In the genomic region with DNA sequence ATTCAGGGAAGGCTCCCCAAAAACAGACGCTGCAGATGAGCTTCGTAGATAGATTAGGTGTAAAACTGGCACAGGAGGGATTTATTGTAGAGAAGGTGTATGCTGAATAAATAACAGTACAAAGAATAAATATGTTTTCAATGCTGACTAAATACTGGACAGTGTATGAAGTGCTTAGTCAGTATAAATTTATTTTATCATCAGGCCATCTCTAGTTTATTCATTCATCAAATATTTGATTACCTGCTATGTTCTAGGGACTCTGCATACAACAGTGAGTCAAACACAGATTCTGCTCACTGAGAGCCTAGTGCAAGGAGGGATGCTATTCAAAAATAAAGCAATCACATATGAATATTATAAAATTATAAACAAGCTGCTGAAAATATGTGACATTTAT, we compare ENCODE assay signal across 23 cellular contexts.
"Had no signal": no experiment of that assay in that cellular context is flagged by ENCODE, and none has a peak within 500 bp of the region (broad histone marks: within the 10 kb centered on the region; RNA-seq: fewer than 3 reads in every experiment).

No MANE protein-coding gene starts in this region.

- H3K4me3 ChIP-seq: adrenal gland, ascending aorta, gastrocnemius medialis, ovary, psoas muscle, right atrium auricular region, upper lobe of left lung had no signal

- H3K9me3 ChIP-seq: adrenal gland, ascending aorta, gastrocnemius medialis, neutrophil, ovary, psoas muscle had no signal

- H3K27ac ChIP-seq: adrenal gland, ascending aorta, brain microvascular endothelial cell, gastrocnemius medialis, neutrophil, ovary, psoas muscle, right atrium auricular region, upper lobe of left lung, WERI-Rb-1 had no signal

- H3K27me3 ChIP-seq: adrenal gland, ascending aorta, brain microvascular endothelial cell, gastrocnemius medialis, neutrophil, ovary, right atrium auricular region, upper lobe of left lung had no signal

- H3K36me3 ChIP-seq: adrenal gland, ascending aorta, brain microvascular endothelial cell, gastrocnemius medialis, neutrophil, ovary, right atrium auricular region, upper lobe of left lung, WERI-Rb-1 had no signal

- ATAC-seq: activated CD8-positive, alpha-beta memory T cell treated with anti-CD3 and anti-CD28 coated beads, Interleukin-2, amount 10 ng/mL, durations not matched to agents 7 days and 5 days; activated CD8-positive, alpha-beta T cell treated with anti-CD3 and anti-CD28 coated beads for 36 hours; gastrocnemius medialis; left ventricle myocardium superior; natural killer cell; psoas muscle; stimulated activated naive CD8-positive, alpha-beta T cell treated with anti-CD3 and anti-CD28 coated beads, Interleukin-15, Interleukin-2, amounts not matched to agents 100 U/mL and 50 U/mL, for 24 hours had no signal

- H3K4me1 ChIP-seq: adrenal gland, ascending aorta, gastrocnemius medialis, psoas muscle, right atrium auricular region, upper lobe of left lung had no signal

- DNase-seq: activated CD4-positive, alpha-beta T cell treated with anti-CD3 and anti-CD28 coated beads, Interleukin-2, amount 10 ng/mL, durations not matched to agents 7 days and 5 days; activated CD4-positive, CD25-positive, alpha-beta regulatory T cell treated with anti-CD3 and anti-CD28 coated beads, Interleukin-2, amount 50 U/mL, for 72 hours; activated CD8-positive, alpha-beta memory T cell treated with anti-CD3 and anti-CD28 coated beads, Interleukin-2, amount 10 ng/mL, durations not matched to agents 7 days and 5 days; activated CD8-positive, alpha-beta T cell treated with anti-CD3 and anti-CD28 coated beads for 36 hours; activated gamma-delta T cell treated with Interleukin-2 at 50 U/mL for 16 hours; adrenal gland; brain microvascular endothelial cell; effector memory CD4-positive, alpha-beta T cell; gastrocnemius medialis; hippocampal formation; left ventricle myocardium superior; midbrain; natural killer cell; ovary; psoas muscle; stimulated activated CD4-positive, alpha-beta T cell treated with anti-CD3 and anti-CD28 coated beads, Interleukin-12 subunit alpha, Interleukin-12 subunit beta, amount 100 ng/mL, for 4 hours; stimulated activated CD4-positive, alpha-beta T cell treated with anti-CD3 and anti-CD28 coated beads, Interleukin-4, amount 100 ng/mL, for 4 hours; stimulated activated naive CD8-positive, alpha-beta T cell treated with anti-CD3 and anti-CD28 coated beads, Interleukin-15, Interleukin-2, amounts not matched to agents 100 U/mL and 50 U/mL, for 24 hours; upper lobe of left lung; WERI-Rb-1 had no signal
